In the genomic region with DNA sequence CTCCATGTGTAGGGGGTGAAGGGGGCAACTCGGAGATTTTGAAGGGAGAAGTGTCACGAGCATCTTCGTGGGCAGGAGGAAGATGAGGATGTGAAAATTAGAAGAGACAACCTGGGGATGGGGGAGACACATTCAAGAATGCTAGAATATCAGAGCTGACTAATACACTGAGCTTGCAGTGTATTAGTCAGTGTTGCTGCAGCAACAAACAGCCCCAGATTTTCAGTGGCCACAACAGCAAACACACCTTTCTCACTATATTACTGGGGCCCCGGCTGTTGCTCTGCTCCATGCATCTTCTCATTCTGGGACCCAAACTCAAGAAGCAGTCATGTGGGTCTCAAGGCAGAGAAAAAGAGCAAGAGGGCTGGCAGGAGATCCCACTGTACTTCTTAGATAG, we compare ENCODE assay signal across 6 cellular contexts.
"Had no signal": no experiment of that assay in that cellular context is flagged by ENCODE, and none has a peak within 500 bp of the region (broad histone marks: within the 10 kb centered on the region; RNA-seq: fewer than 3 reads in every experiment).

No MANE protein-coding gene starts in this region.

- H3K9ac ChIP-seq: KMS-11 had no signal

- H3K27ac ChIP-seq: HL-60, KMS-11 had no signal

- H3K4me2 ChIP-seq: KMS-11 had no signal

- FAIRE-seq: HTR-8/SVneo had no signal

- DNase-seq: IMR-90, KBM-7, KG1 had no signal
